26 cellular contexts compared by ENCODE assay signal in genomic region chr11:71310184-71310583, GRCh38.
"Had no signal": no experiment of that assay in that cellular context is flagged by ENCODE, and none has a peak within 500 bp of the region (broad histone marks: within the 10 kb centered on the region; RNA-seq: fewer than 3 reads in every experiment).

No MANE protein-coding gene starts in this region.

- FAIRE-seq: kidney, urothelium cell line had no signal

- H3K27me3 ChIP-seq: gastrocnemius medialis, hepatocyte, neutrophil, right atrium auricular region, transverse colon had no signal

- ATAC-seq: gastrocnemius medialis; heart left ventricle; left lobe of liver; mucosa of descending colon; natural killer cell treated with Interleukin-12 subunit alpha and Interleukin-12 subunit beta and Interleukin-15 and Interleukin-18, amount 100 ng/mL, for 72 hours; sciatic nerve had no signal

- H3K36me3 ChIP-seq: gastrocnemius medialis, heart left ventricle, neutrophil, prostate gland, right atrium auricular region, suprapubic skin, transverse colon had no signal

- DNase-seq: cerebellar nuclear complex; dorsolateral prefrontal cortex; effector CD4-positive, alpha-beta T cell; foreskin fibroblast; gastrocnemius medialis; heart left ventricle; kidney; mucosa of descending colon; naive B cell; stimulated activated CD4-positive, alpha-beta T cell treated with anti-CD3 and anti-CD28 coated beads, Interleukin-12 subunit alpha, Interleukin-12 subunit beta, amount 100 ng/mL, for 4 hours; stimulated activated CD4-positive, alpha-beta T cell treated with anti-CD3 and anti-CD28 coated beads, Interleukin-1b, Interleukin-23, amount 100 ng/mL, for 48 hours; stimulated activated CD4-positive, alpha-beta T cell treated with anti-CD3 and anti-CD28 coated beads, Interleukin-4, amount 100 ng/mL, for 1 hour; stimulated activated CD8-positive, alpha-beta memory T cell treated with anti-CD3 and anti-CD28 coated beads, Interleukin-4, amount 100 ng/mL, for 48 hours; transverse colon had no signal

- H3K9ac ChIP-seq: parathyroid adenoma had no signal

- H3K27ac ChIP-seq: dorsolateral prefrontal cortex, gastrocnemius medialis, heart left ventricle, hepatocyte, neutrophil, parathyroid adenoma, prostate gland, right atrium auricular region, suprapubic skin, transverse colon had no signal

- H3K4me2 ChIP-seq: hepatocyte, smooth muscle cell had no signal

- H3K4me1 ChIP-seq: gastrocnemius medialis, heart left ventricle, parathyroid adenoma, prostate gland, right atrium auricular region, suprapubic skin, transverse colon had no signal

- H3K4me3 ChIP-seq: dorsolateral prefrontal cortex, gastrocnemius medialis, heart left ventricle, hepatocyte, lung, mucosa of descending colon, prostate gland, right atrium auricular region, smooth muscle cell, suprapubic skin, transverse colon had no signal

- H3K9me3 ChIP-seq: gastrocnemius medialis, mucosa of descending colon, neutrophil, prostate gland, right atrium auricular region, suprapubic skin, transverse colon had no signal

- H3K79me2 ChIP-seq: hepatocyte, parathyroid adenoma had no signal

- H2AFZ ChIP-seq: hepatocyte, parathyroid adenoma had no signal
